ENCODE assay signal across 21 cellular contexts in the genomic region with DNA sequence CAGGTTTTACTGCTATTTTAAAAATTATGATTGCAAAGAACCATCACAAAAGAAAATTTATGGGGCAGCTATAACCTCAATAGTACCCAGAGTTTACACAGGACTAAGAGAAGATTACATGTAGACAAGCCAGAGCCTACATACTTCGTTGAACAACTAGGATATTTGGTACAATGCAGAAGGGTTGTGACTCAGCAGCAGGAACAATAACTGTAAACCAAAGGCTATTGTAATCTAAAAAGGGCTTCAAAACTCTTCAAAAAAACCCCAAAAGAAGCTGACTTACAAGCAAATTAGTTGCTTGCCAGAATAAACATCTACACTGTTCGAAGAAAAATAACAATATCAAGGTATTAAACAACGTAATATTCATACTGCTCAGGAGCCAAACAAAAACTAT.
DNase-seq lines count a peak whose midpoint lies in the region; ATAC-seq, FAIRE-seq and TF ChIP-seq lines count a peak whose summit lies in the region.
"Had no signal": no experiment of that assay in that cellular context is flagged by ENCODE, and none has a peak within 500 bp of the region (broad histone marks: within the 10 kb centered on the region; RNA-seq: fewer than 3 reads in every experiment).

No MANE protein-coding gene starts in this region.

- CTCF ChIA-PET in endothelial cell of umbilical vein (lab: Charles Lee): interaction anchor here (1.0 to 1.8 kb wide), 4 partner anchors 11 to 196 kb away, joined by 3 to 5 read pairs (median 3); no protein-coding TSS in a partner anchor

- no peaks in the 10 kb centered on the region for H3K9me1 ChIP-seq in endothelial cell of umbilical vein (replicated peaks; ENCODE audit: control insufficient read depth, extremely low read depth, insufficient read depth, low read length)

- intact Hi-C loops in endothelial cell of umbilical vein (cut with micrococcal nuclease): loop anchor here (1.0 kb wide), 1 partner anchor 17 kb away; no protein-coding TSS in a partner anchor

- H3K9ac ChIP-seq in astrocyte (ENCODE audit: low read length) (no peak overlapping the region), endothelial cell of umbilical vein (replicated peaks; ENCODE audit: extremely low read depth, insufficient read depth, low read length) (peak overlapping the region; percentile 24)

- no peaks in the 10 kb centered on the region for H3K9me3 Mint-ChIP-seq in astrocyte (ENCODE audit: unreplicated experiment)

- H3K4me2 ChIP-seq in astrocyte (ENCODE audit: low read length) (peak overlapping the region; percentile 4), endothelial cell of umbilical vein (ENCODE audit: insufficient read depth, low read length) (peak overlapping the region; percentile 76)

- H3K4me1 ChIP-seq in astrocyte (ENCODE audit: insufficient read depth, low read length): no peaks in the 10 kb centered on the region
- H3K4me1 ChIP-seq in endothelial cell of umbilical vein (ENCODE audit: control insufficient read depth, extremely low read depth, insufficient read depth, low read length): peaks cover 5% of the 10 kb centered on the region
- H3K4me1 ChIP-seq: BE2C, Caco-2 had no signal

- H3K9me3 ChIP-seq in astrocyte (ENCODE audit: insufficient read depth, low read depth, low read length): no peaks in the 10 kb centered on the region
- no peaks in the 10 kb centered on the region for H3K9me3 ChIP-seq in endothelial cell of umbilical vein (replicated peaks; ENCODE audit: control insufficient read depth, insufficient read depth, low read length)
- H3K9me3 ChIP-seq: BE2C, Caco-2 had no signal

- H2AFZ ChIP-seq in astrocyte (ENCODE audit: low read depth, low read length) (peak overlapping the region; percentile 3), endothelial cell of umbilical vein (ENCODE audit: low read depth, low read length) (no peak overlapping the region)

- no peaks in the 10 kb centered on the region for H3K36me3 Mint-ChIP-seq in astrocyte (ENCODE audit: low read depth, unreplicated experiment)
- H3K36me3 Mint-ChIP-seq: CD4-positive, CD25-positive, alpha-beta regulatory T cell; CD8-positive, alpha-beta memory T cell had no signal

- TF ChIP-seq CTCF in astrocyte (IDR thresholded peaks at IDR 0.05; ENCODE audit: insufficient read depth, low read depth, low read length): no peak
- TF ChIP-seq CTCF in endothelial cell of umbilical vein (IDR thresholded peaks at IDR 0.05; ENCODE audit: extremely low read depth in 1 of 2, insufficient read depth in 1 of 2, low read depth in 1 of 2, low read length in 2 of 2): no peak

- no peaks in the 10 kb centered on the region for H4K20me1 ChIP-seq in astrocyte (ENCODE audit: insufficient read depth, low read length)
- H4K20me1 ChIP-seq in endothelial cell of umbilical vein (replicated peaks; ENCODE audit: control insufficient read depth, extremely low read depth, insufficient read depth, low read length): no peaks in the 10 kb centered on the region

- H3K79me2 ChIP-seq in astrocyte (ENCODE audit: insufficient read depth, low read length) (no peaks in the 10 kb centered on the region), endothelial cell of umbilical vein (ENCODE audit: control insufficient read depth, insufficient read depth, low read length) (no peaks in the 10 kb centered on the region)

- POLR2A ChIA-PET in endothelial cell of umbilical vein (lab: Charles Lee): no interaction called here

- H3K36me3 ChIP-seq in astrocyte (ENCODE audit: insufficient read depth, low read length): no peaks in the 10 kb centered on the region
- no peaks in the 10 kb centered on the region for H3K36me3 ChIP-seq in endothelial cell of umbilical vein (ENCODE audit: control insufficient read depth in 2 of 2, extremely low read depth in 1 of 2, insufficient read depth in 2 of 2, low read length in 2 of 2)
- H3K36me3 ChIP-seq: BE2C had no signal

- no peak overlapping the region for H3K27ac ChIP-seq in astrocyte (ENCODE audit: low read depth, low read length)
- peak overlapping the region; percentile 52 for H3K27ac ChIP-seq in endothelial cell of umbilical vein (ENCODE audit: insufficient read depth, low read depth, low read length)
- H3K27ac ChIP-seq: HL-60 had no signal

- no peak for TF ChIP-seq POLR2A in endothelial cell of umbilical vein (IDR thresholded peaks at IDR 0.05; ENCODE audit: low read depth, low read length)

- peaks cover 3% of the 10 kb centered on the region for H3K4me1 Mint-ChIP-seq in astrocyte (ENCODE audit: low read depth, unreplicated experiment)
- H3K4me1 Mint-ChIP-seq: CD4-positive, CD25-positive, alpha-beta regulatory T cell; CD8-positive, alpha-beta memory T cell had no signal

- H3K27ac Mint-ChIP-seq in astrocyte (ENCODE audit: unreplicated experiment): no peak overlapping the region
- H3K27ac Mint-ChIP-seq: CD4-positive, CD25-positive, alpha-beta regulatory T cell; CD8-positive, alpha-beta memory T cell; H9 had no signal

- dilution Hi-C loops in endothelial cell of umbilical vein (cut with MboI; ENCODE audit: extremely low pct_ligation_motif_present, low sequenced_read_pairs): no loop called here

- H3K27me3 ChIP-seq in astrocyte (ENCODE audit: insufficient read depth, low read length) (no peaks in the 10 kb centered on the region), endothelial cell of umbilical vein (ENCODE audit: control insufficient read depth in 2 of 2, insufficient read depth in 2 of 2, low read length in 2 of 2) (no peaks in the 10 kb centered on the region)
- H3K27me3 ChIP-seq: BE2C had no signal

- H3K4me3 ChIP-seq in astrocyte (ENCODE audit: insufficient read depth, low read depth, low read length) (no peak overlapping the region), endothelial cell of umbilical vein (replicated peaks in 1 of 3; ENCODE audit: insufficient read depth in 1 of 3, low read depth in 1 of 3, low read length in 3 of 3) (peak overlapping the region in 1 of 3 experiments; percentile 11)
- H3K4me3 ChIP-seq: K562 had no signal

- no peaks in the 10 kb centered on the region for H3K27me3 Mint-ChIP-seq in astrocyte (ENCODE audit: low read depth, unreplicated experiment)
- H3K27me3 Mint-ChIP-seq: CD4-positive, CD25-positive, alpha-beta regulatory T cell; CD8-positive, alpha-beta memory T cell had no signal

- peak; percentile 3 for DNase-seq in astrocyte (ENCODE audit: low read depth)
- peak; percentile 89 for DNase-seq in endothelial cell of umbilical vein (ENCODE audit: low read depth, low spot score)
- peak; percentile 51 for DNase-seq in glomerular endothelial cell (ENCODE audit: extremely low read depth, low read depth, low spot score)
- DNase-seq in stimulated activated CD4-positive, alpha-beta T cell treated with anti-CD3 and anti-CD28 coated beads, Interleukin-4, amount 100 ng/mL, for 4 hours: no peak
- DNase-seq in stimulated activated CD4-positive, alpha-beta T cell treated with anti-CD3 and anti-CD28 coated beads, Interleukin-4, amount 100 ng/mL, for 24 hours: no peak
- DNase-seq: ACHN; BE2C; C1 segment of cervical spinal cord; Caco-2; CD4-positive, CD25-positive, alpha-beta regulatory T cell; CD8-positive, alpha-beta memory T cell; DMS79 treated with DMSO at 0.1 percent for 48 hours; GF-D8; H9; IMR-90 had no signal

- H3K4me3 Mint-ChIP-seq in astrocyte (ENCODE audit: unreplicated experiment): no peak overlapping the region
- H3K4me3 Mint-ChIP-seq: CD4-positive, CD25-positive, alpha-beta regulatory T cell; CD8-positive, alpha-beta memory T cell; H9 had no signal

- no peak for ATAC-seq in GM19455 (IDR thresholded peaks at IDR 0.05; ENCODE audit: unreplicated experiment)
- ATAC-seq: K562 had no signal

- no peak for FAIRE-seq in astrocyte (lab: Jason Lieb, UNC)
- peak; percentile 21 for FAIRE-seq in endothelial cell of umbilical vein (lab: Jason Lieb, UNC)
- FAIRE-seq: D721Med, H1, HTR-8/SVneo, K562 had no signal

- no TSS peak for BruUV-seq in endothelial cell of umbilical vein (replicated peaks; lab: Mats Ljungman, UMichigan)

TF ChIP-seq in endothelial cell of umbilical vein, 7 proteins besides CTCF, POLR2A, EP300 and RAD21:
- TF ChIP-seq JUN (IDR thresholded peaks at IDR 0.05; ENCODE audit: borderline replicate concordance, insufficient read depth, insufficient read length, low read depth): peak; percentile 57
- no peak for TF ChIP-seq MYC (IDR thresholded peaks at IDR 0.05; ENCODE audit: low read depth, low read length)
- peak; percentile 24 for TF ChIP-seq FOS (IDR thresholded peaks at IDR 0.05; ENCODE audit: borderline replicate concordance, insufficient read depth, low read length)

Comparison
In these comparisons a context has a peak if more than half of its experiments do, and no peak if none do; other contexts are left out.
1. DNase-seq: peak in astrocyte (single experiment), endothelial cell of umbilical vein (single experiment) and glomerular endothelial cell (single experiment); none in stimulated activated CD4-positive, alpha-beta T cell treated with anti-CD3 and anti-CD28 coated beads, Interleukin-4, amount 100 ng/mL, for 4 hours (0 of 2) and stimulated activated CD4-positive, alpha-beta T cell treated with anti-CD3 and anti-CD28 coated beads, Interleukin-4, amount 100 ng/mL, for 24 hours (single experiment).